ENCODE assay signal across 37 cellular contexts in the genomic region with DNA sequence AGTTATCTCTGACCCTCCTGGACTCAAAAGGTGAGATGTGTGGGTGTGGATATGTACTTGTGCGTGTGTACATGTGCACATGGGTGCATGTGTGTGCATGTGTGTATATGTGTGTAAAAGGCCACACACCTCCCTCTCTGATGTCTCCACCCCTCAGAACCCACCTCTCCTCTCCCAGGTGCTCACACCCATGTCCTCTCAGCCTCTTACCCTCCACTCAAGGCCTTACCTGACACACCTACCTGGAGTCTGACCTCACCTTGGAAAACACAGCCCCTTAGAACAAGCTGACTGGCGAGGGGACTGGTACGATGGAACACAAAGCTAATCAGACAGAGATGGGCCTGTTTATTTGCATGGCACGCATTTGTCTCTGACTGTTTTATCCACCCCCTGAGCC. TPM values are rescaled to one million over a fixed set of nuclear protein-coding genes. Genes with fewer than 3 reads are reported as not detected.
"Had no signal": no experiment of that assay in that cellular context is flagged by ENCODE, and none has a peak within 500 bp of the region (broad histone marks: within the 10 kb centered on the region; RNA-seq: fewer than 3 reads in every experiment).

No MANE protein-coding gene starts in this region.

- DNase-seq: activated CD4-positive, alpha-beta memory T cell treated with anti-CD3 and anti-CD28 coated beads, Interleukin-2, amount 10 ng/mL, durations not matched to agents 7 days and 5 days; activated CD4-positive, alpha-beta T cell treated with anti-CD3 and anti-CD28 coated beads for 36 hours; activated CD4-positive, alpha-beta T cell treated with anti-CD3 and anti-CD28 coated beads, Interleukin-2, amount 10 ng/mL, durations not matched to agents 7 days and 5 days; activated CD4-positive, alpha-beta T cell treated with anti-CD3 and anti-CD28 coated beads, Interleukin-2, amount 50 U/mL, for 4 hours; activated CD4-positive, CD25-positive, alpha-beta regulatory T cell; activated CD4-positive, CD25-positive, alpha-beta regulatory T cell treated with anti-CD3 and anti-CD28 coated beads, Interleukin-2, amount 50 U/mL, for 72 hours; activated CD8-positive, alpha-beta memory T cell treated with anti-CD3 and anti-CD28 coated beads, Interleukin-2, amount 50 U/mL, for 48 hours; activated gamma-delta T cell; activated naive CD4-positive, alpha-beta T cell; activated naive CD4-positive, alpha-beta T cell treated with anti-CD3 and anti-CD28 coated beads, Interleukin-2, amount 50 U/mL, for 16 hours; activated T-cell treated with anti-CD3 and anti-CD28 coated beads for 4 hours; activated T-cell treated with anti-CD3 and anti-CD28 coated beads, Interleukin-2, amount 50 U/mL, for 24 hours; activated T-cell treated with anti-CD3 and anti-CD28 coated beads, Interleukin-2, amount 50 U/mL, for 72 hours; amniotic stem cell; anterior cingulate cortex; brain microvascular endothelial cell; cortex of kidney; dermis blood vessel endothelial cell; effector CD4-positive, alpha-beta T cell; effector memory CD8-positive, alpha-beta T cell; esophagus squamous epithelium; foreskin melanocyte; T-helper 2 cell had no signal

- H3K36me3 ChIP-seq: brain microvascular endothelial cell, esophagus squamous epithelium, gastroesophageal sphincter had no signal

- H3K27ac Mint-ChIP-seq: activated CD4-positive, alpha-beta memory T cell treated with anti-CD3 and anti-CD28 coated beads, Interleukin-2, amount 10 ng/mL, durations not matched to agents 7 days and 5 days; activated CD4-positive, alpha-beta T cell treated with anti-CD3 and anti-CD28 coated beads for 36 hours; activated CD4-positive, alpha-beta T cell treated with anti-CD3 and anti-CD28 coated beads, Interleukin-2, amount 10 ng/mL, durations not matched to agents 7 days and 5 days; activated naive CD8-positive, alpha-beta T cell; activated T-cell treated with anti-CD3 and anti-CD28 coated beads, Interleukin-2, amount 50 U/mL, for 24 hours; activated T-cell treated with anti-CD3 and anti-CD28 coated beads, Interleukin-2, amount 50 U/mL, for 72 hours; effector memory CD8-positive, alpha-beta T cell had no signal

- H3K36me3 Mint-ChIP-seq: activated naive CD8-positive, alpha-beta T cell had no signal

- H3K4me3 Mint-ChIP-seq: activated CD4-positive, alpha-beta memory T cell treated with anti-CD3 and anti-CD28 coated beads, Interleukin-2, amount 10 ng/mL, durations not matched to agents 7 days and 5 days; activated CD4-positive, alpha-beta T cell treated with anti-CD3 and anti-CD28 coated beads for 36 hours; activated CD4-positive, alpha-beta T cell treated with anti-CD3 and anti-CD28 coated beads, Interleukin-2, amount 10 ng/mL, durations not matched to agents 7 days and 5 days; activated naive CD8-positive, alpha-beta T cell; activated T-cell treated with anti-CD3 and anti-CD28 coated beads, Interleukin-2, amount 50 U/mL, for 24 hours; activated T-cell treated with anti-CD3 and anti-CD28 coated beads, Interleukin-2, amount 50 U/mL, for 72 hours; central memory CD8-positive, alpha-beta T cell; effector memory CD8-positive, alpha-beta T cell had no signal

- ATAC-seq: activated CD4-positive, alpha-beta T cell treated with anti-CD3 and anti-CD28 coated beads for 36 hours; activated T-cell treated with anti-CD3 and anti-CD28 coated beads, Interleukin-2, amount 50 U/mL, for 72 hours; effector memory CD8-positive, alpha-beta T cell; gastroesophageal sphincter had no signal

- H3K27me3 Mint-ChIP-seq: activated CD4-positive, alpha-beta T cell treated with anti-CD3 and anti-CD28 coated beads, Interleukin-2, amount 10 ng/mL, durations not matched to agents 7 days and 5 days had no signal

- H3K9me3 Mint-ChIP-seq: activated CD4-positive, alpha-beta memory T cell treated with anti-CD3 and anti-CD28 coated beads, Interleukin-2, amount 10 ng/mL, durations not matched to agents 7 days and 5 days; activated CD4-positive, alpha-beta T cell treated with anti-CD3 and anti-CD28 coated beads, Interleukin-2, amount 10 ng/mL, durations not matched to agents 7 days and 5 days; activated T-cell treated with anti-CD3 and anti-CD28 coated beads, Interleukin-2, amount 50 U/mL, for 24 hours; activated T-cell treated with anti-CD3 and anti-CD28 coated beads, Interleukin-2, amount 50 U/mL, for 72 hours; central memory CD8-positive, alpha-beta T cell; effector memory CD8-positive, alpha-beta T cell had no signal

- H3K27me3 ChIP-seq: brain microvascular endothelial cell had no signal

- H3K27ac ChIP-seq: brain microvascular endothelial cell, epithelial cell of prostate, esophagus squamous epithelium, gastroesophageal sphincter had no signal

- H3K9me3 ChIP-seq: esophagus squamous epithelium, gastroesophageal sphincter had no signal

- H3K4me1 ChIP-seq: gastroesophageal sphincter had no signal

- FAIRE-seq: astrocyte, bronchial epithelial cell, colon, endothelial cell of umbilical vein had no signal

- H3K4me3 ChIP-seq: esophagus squamous epithelium, gastroesophageal sphincter had no signal

- H3K4me1 Mint-ChIP-seq: activated CD4-positive, alpha-beta T cell treated with anti-CD3 and anti-CD28 coated beads for 36 hours; activated CD4-positive, alpha-beta T cell treated with anti-CD3 and anti-CD28 coated beads, Interleukin-2, amount 10 ng/mL, durations not matched to agents 7 days and 5 days had no signal

RNA-seq across cellular contexts. Expression of a gene that starts 6.2 kb away (rescaled TPM):
- total RNA-seq: activated CD4-positive, alpha-beta memory T cell treated with anti-CD3 and anti-CD28 coated beads, Interleukin-2, amount 10 ng/mL, durations not matched to agents 7 days and 5 days; activated CD4-positive, alpha-beta T cell treated with anti-CD3 and anti-CD28 coated beads for 36 hours; activated CD4-positive, alpha-beta T cell treated with anti-CD3 and anti-CD28 coated beads, Interleukin-2, amount 10 ng/mL, durations not matched to agents 7 days and 5 days; activated T-cell treated with anti-CD3 and anti-CD28 coated beads, Interleukin-2, amount 50 U/mL, for 72 hours; cardiac septum; cerebellum; endothelial cell of umbilical vein; fibroblast of lung; fibroblast of villous mesenchyme; glomerular endothelial cell; T-helper 1 cell treated with Interleukin-12 subunit alpha and Interleukin-12 subunit beta and Interleukin-4 antibody, amounts not matched to agents 30 ng/mL and 1 ng/mL, for 36 hours had no signal
- polyA plus RNA-seq: endothelial cell of umbilical vein, fibroblast of lung had no signal
